In the genomic region with DNA sequence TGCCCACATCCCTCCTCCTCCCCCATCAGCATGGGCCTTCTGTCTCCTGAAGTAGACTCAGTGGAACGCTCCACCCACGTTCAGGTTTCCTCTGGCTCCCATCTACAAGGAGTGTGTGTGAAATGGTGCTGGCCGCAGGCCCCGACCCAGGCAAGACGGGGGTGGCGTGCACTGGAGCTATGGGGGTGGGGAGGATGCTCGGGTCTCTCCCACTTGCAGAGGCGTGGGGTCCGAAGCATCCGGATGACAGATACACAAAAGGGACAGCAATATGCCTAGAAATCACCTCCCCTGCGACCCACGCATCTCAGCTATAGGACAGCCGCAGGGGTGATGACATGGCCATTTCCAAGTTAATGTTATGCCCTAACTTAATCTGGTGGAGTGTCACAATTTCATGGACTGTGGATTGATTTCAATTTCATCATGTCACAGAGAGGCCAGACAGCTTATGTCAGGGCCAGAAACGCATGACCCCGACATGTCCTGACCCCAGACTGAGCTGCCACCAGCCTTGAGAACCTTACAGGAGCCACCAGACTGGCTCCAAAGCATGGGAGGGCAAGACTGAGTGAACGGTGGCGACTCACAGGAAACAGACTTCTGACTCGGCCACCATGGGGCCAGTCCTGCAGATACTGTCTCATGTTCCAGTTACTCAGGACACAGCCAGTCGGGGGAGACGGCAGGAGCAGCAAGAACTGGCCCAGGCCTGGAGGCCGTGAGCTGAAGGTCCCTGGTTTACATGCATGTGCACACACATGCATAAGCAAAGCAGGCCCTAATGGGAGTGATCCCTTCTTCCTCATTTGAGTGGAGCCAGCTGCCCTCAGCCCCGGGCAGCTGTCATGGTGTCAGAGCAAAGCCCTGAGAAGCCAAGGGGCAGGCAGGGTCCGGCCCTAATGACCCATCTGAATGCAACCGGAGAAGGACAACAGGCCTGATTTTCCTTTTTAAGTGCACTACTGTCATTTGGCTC, we compare ENCODE assay signal across 20 cellular contexts.
A peak's percentile ranks its signal among the peaks of the same experiment; 100 is the strongest.
DNase-seq lines count a peak whose midpoint lies in the region; ATAC-seq, FAIRE-seq and TF ChIP-seq lines count a peak whose summit lies in the region.
"Had no signal": no experiment of that assay in that cellular context is flagged by ENCODE, and none has a peak within 500 bp of the region (broad histone marks: within the 10 kb centered on the region; RNA-seq: fewer than 3 reads in every experiment).

No MANE protein-coding gene starts in this region.

- H3K4me2 ChIP-seq in mammary epithelial cell (ENCODE audit: insufficient read depth, low read depth, low read length): no peak overlapping the region
- H3K4me2 ChIP-seq: neural progenitor cell had no signal

- H3K27ac ChIP-seq in mammary epithelial cell (ENCODE audit: insufficient read depth, low read depth, low read length) (no peak overlapping the region), breast epithelium (no peak overlapping the region), vagina (peak overlapping the region; percentile 60)
- H3K27ac ChIP-seq: coronary artery, lower lobe of right lung, neural progenitor cell had no signal

- no peaks in the 10 kb centered on the region for H4K20me1 ChIP-seq in mammary epithelial cell (ENCODE audit: insufficient read depth, low read length)

- BruUV-seq in mammary epithelial cell (replicated peaks; lab: Mats Ljungman, UMichigan): no TSS peak

- 95% methylated on average over 21 of the region's 24 CpGs for WGBS in mammary epithelial cell (ENCODE audit: low coverage, missing lambda C conversion rate)

- H3K4me3 ChIP-seq in mammary epithelial cell (replicated peaks in 1 of 3; ENCODE audit: insufficient read depth in 1 of 3, low read depth in 2 of 3, low read length in 3 of 3) (no peak overlapping the region), breast epithelium (no peak overlapping the region), vagina (no peak overlapping the region)
- H3K4me3 ChIP-seq: coronary artery, lower lobe of right lung, neural progenitor cell, sigmoid colon had no signal

- H2AFZ ChIP-seq in mammary epithelial cell (ENCODE audit: low read depth, low read length): no peak overlapping the region
- H2AFZ ChIP-seq: neural progenitor cell had no signal

- H3K36me3 ChIP-seq in mammary epithelial cell (ENCODE audit: insufficient read depth, low read length) (peaks cover 20% of the 10 kb centered on the region), breast epithelium (no peaks in the 10 kb centered on the region), vagina (peaks cover 0 to 29% of the 10 kb centered on the region in 2 donors)
- H3K36me3 ChIP-seq: neural progenitor cell had no signal

- TF ChIP-seq POLR2A in breast epithelium (IDR thresholded peaks at IDR 0.05) (no peak), vagina (IDR thresholded peaks at IDR 0.05) (no peak)

- in situ Hi-C loops in mammary epithelial cell (cut with MboI; ENCODE audit: low sequenced_read_pairs in 2 of 2): loop anchor here in 1 of 2 donors (10.0 kb wide), 1 partner anchor 192 kb away; no protein-coding TSS in a partner anchor

- dilution Hi-C loops in mammary epithelial cell (cut with HindIII; ENCODE audit: low sequenced_read_pairs): loop anchor here (25.0 kb wide), 1 partner anchor 199 kb away; no protein-coding TSS in a partner anchor

- CTCF ChIA-PET in mammary epithelial cell (lab: Charles Lee; ENCODE audit: low non-redundant PET): no interaction called here

- H3K27me3 ChIP-seq in mammary epithelial cell (ENCODE audit: insufficient read depth, low read length) (no peaks in the 10 kb centered on the region), breast epithelium (no peaks in the 10 kb centered on the region), vagina (no peaks in the 10 kb centered on the region)
- H3K27me3 ChIP-seq: neural progenitor cell, sigmoid colon had no signal

- no peak for FAIRE-seq in RCC 7860 (lab: Jason Lieb, UNC)

- DNase-seq in mammary epithelial cell: peak; percentile 10
- no peak for DNase-seq in breast epithelium (ENCODE audit: low spot score in 2 of 2)
- peak; percentile 32 for DNase-seq in RCC 7860 (ENCODE audit: low spot score)
- DNase-seq in kidney tubule cell (ENCODE audit: low spot score): peak; percentile 72
- no peak for DNase-seq in vagina (ENCODE audit: extremely low spot score in 2 of 2)
- DNase-seq in hepatic stellate cell (ENCODE audit: low spot score): no peak
- DNase-seq in NCI-H1930 (lab: John Stamatoyannopoulos, UW): no peak
- DNase-seq: activated CD4-positive, CD25-positive, alpha-beta regulatory T cell; amniotic stem cell; H7; lower lobe of right lung; NCI-H1694; NCI-H510A treated with DMSO at 0.1 percent for 48 hours; OCI-M1; sigmoid colon; stimulated activated CD4-positive, alpha-beta T cell treated with anti-CD3 and anti-CD28 coated beads, Interleukin-4, amount 100 ng/mL, for 24 hours; T-helper 1 cell had no signal

- intact Hi-C loops in mammary epithelial cell (cut with micrococcal nuclease): no loop called here
- intact Hi-C loops in breast epithelium (cut with DNase I; ENCODE audit: low total_unique reads): no loop called here
- intact Hi-C loops in vagina (cut with DNase I): loop anchor here (10.0 kb wide), 1 partner anchor 242 kb away; no protein-coding TSS in a partner anchor

- H3K4me1 ChIP-seq in mammary epithelial cell (ENCODE audit: insufficient read depth, low read length) (no peaks in the 10 kb centered on the region), breast epithelium (no peaks in the 10 kb centered on the region), vagina (peaks cover 21% of the 10 kb centered on the region)
- H3K4me1 ChIP-seq: lower lobe of right lung, neural progenitor cell had no signal

- H3K79me2 ChIP-seq in mammary epithelial cell (ENCODE audit: insufficient read depth, low read length): no peaks in the 10 kb centered on the region

- no peak for ATAC-seq in esophagus mucosa
- ATAC-seq: lower lobe of right lung had no signal

- TF ChIP-seq CTCF in mammary epithelial cell (conservative IDR thresholded peaks at IDR 0.05 in 1 of 2, IDR thresholded peaks at IDR 0.05 in 1 of 2; ENCODE audit: extremely low read depth in 1 of 2, insufficient read depth in 1 of 2, low read depth in 1 of 2, low read length in 2 of 2) (no peak), breast epithelium (IDR thresholded peaks at IDR 0.05) (no peak), vagina (IDR thresholded peaks at IDR 0.05) (no peak)

- H3K9me3 ChIP-seq in mammary epithelial cell (replicated peaks; ENCODE audit: insufficient read depth, low read length) (no peaks in the 10 kb centered on the region), breast epithelium (no peaks in the 10 kb centered on the region), vagina (no peaks in the 10 kb centered on the region)
- H3K9me3 ChIP-seq: lower lobe of right lung, sigmoid colon had no signal

- H3K9ac ChIP-seq in mammary epithelial cell (ENCODE audit: insufficient read depth, low read length): no peak overlapping the region
- H3K9ac ChIP-seq: neural progenitor cell had no signal

Comparison
In these comparisons a context has a peak if more than half of its experiments do, and no peak if none do; other contexts are left out.
1. DNase-seq: peak in mammary epithelial cell (single experiment), RCC 7860 (single experiment) and kidney tubule cell (single experiment); none in breast epithelium (0 of 2), vagina (0 of 2), hepatic stellate cell (single experiment) and NCI-H1930 (0 of 2).